In genomic region chr2:126406267-126406666, GRCh38 we compare ENCODE assay signal across 11 cellular contexts.
"Had no signal": no experiment of that assay in that cellular context is flagged by ENCODE, and none has a peak within 500 bp of the region (broad histone marks: within the 10 kb centered on the region; RNA-seq: fewer than 3 reads in every experiment).

No MANE protein-coding gene starts in this region.

- FAIRE-seq: H1, H54 had no signal

- ATAC-seq: GM23338, HCT116 had no signal

- H3K9ac ChIP-seq: GM23248 had no signal

- H2AFZ ChIP-seq: GM23248, GM23338 had no signal

- H3K4me2 ChIP-seq: GM23338 had no signal

- H3K4me1 ChIP-seq: HAP-1 had no signal

- H3K4me3 ChIP-seq: GM23248, GM23338, HAP-1 had no signal

- H3K36me3 ChIP-seq: HAP-1 had no signal

- DNase-seq: GM23248, GOT3, H7, H9, HCEC 1CT, HFFc6 had no signal

- H3K27ac ChIP-seq: GM23248 had no signal

- H3K9me3 ChIP-seq: HAP-1 had no signal
